Comparison of ENCODE assay signal across 1 cellular context in genomic region chr5:42756630-42757601, GRCh38.
TF ChIP-seq lines count a peak whose summit lies in the region.

Gene CCDC152 (plus strand): TSS chr5:42756818. CDS start chr5:42759122, 2,304 bp downstream.

TF ChIP-seq in K562, 482 proteins besides CTCF, POLR2A, EP300 and RAD21 (continued from another document and continues in another):
- TF ChIP-seq SMAD4 (CRISPR knock-in tag; conservative IDR thresholded peaks at IDR 0.05), result no peak
- TF ChIP-seq PBX2 (CRISPR knock-in tag; IDR thresholded peaks at IDR 0.05; ENCODE audit: low read depth), result no peak
- 0 out of 2 replicates have a peak, but pooled peaks have one; percentile 23 for TF ChIP-seq PBX2 (tag; conservative IDR thresholded peaks at IDR 0.05; ENCODE audit: low read depth)
- TF ChIP-seq POLR2AphosphoS5 (IDR thresholded peaks at IDR 0.05; ENCODE audit: control insufficient read depth, insufficient read depth, low read depth, low read length), result no peak
- TF ChIP-seq DIDO1 (tag; IDR thresholded peaks at IDR 0.05; ENCODE audit: low read depth), result peak; percentile 73; the same call in 1 of the 2 replicates
- TF ChIP-seq ZNF695 (CRISPR knock-in tag; IDR thresholded peaks at IDR 0.05), result no peak
- peak; percentile 53 for TF ChIP-seq RBFOX2 (IDR thresholded peaks at IDR 0.05; ENCODE audit: low read depth, low read length)
- TF ChIP-seq HCFC1 (IDR thresholded peaks at IDR 0.05; ENCODE audit: low read depth, low read length), result peak; percentile 53; the same call in 1 of the 2 replicates
- no peak for TF ChIP-seq BCOR (IDR thresholded peaks at IDR 0.05)
- no peak for TF ChIP-seq TAF15 (IDR thresholded peaks at IDR 0.05; ENCODE audit: low read depth, low read length)
- TF ChIP-seq L3MBTL2 (IDR thresholded peaks at IDR 0.05), result peak; percentile 53; the same call in 1 of the 2 replicates
- no peak for TF ChIP-seq SETDB1 (IDR thresholded peaks at IDR 0.05; ENCODE audit: low read length)
- TF ChIP-seq C11orf30 (IDR thresholded peaks at IDR 0.05; ENCODE audit: low read depth), result peak; percentile 49; the same call in 1 of the 2 replicates
- TF ChIP-seq BRD9 (IDR thresholded peaks at IDR 0.05; ENCODE audit: low read depth, partially characterized antibody), result no peak
- TF ChIP-seq TAF9B (IDR thresholded peaks at IDR 0.05; ENCODE audit: partially characterized antibody), result peak; percentile 36
- peak; percentile 50; the same call in 1 of the 2 replicates for TF ChIP-seq GABPB1 (CRISPR knock-in tag; IDR thresholded peaks at IDR 0.05)
- TF ChIP-seq PCBP2 (IDR thresholded peaks at IDR 0.05; ENCODE audit: low read depth, low read length, poor library complexity, severe bottlenecking), result no peak
- no peak for TF ChIP-seq XRCC3 (IDR thresholded peaks at IDR 0.05)
- TF ChIP-seq YY1 (IDR thresholded peaks at IDR 0.05; ENCODE audit: borderline replicate concordance in 1 of 3, control insufficient read depth in 1 of 3, extremely low read depth in 1 of 3, insufficient read depth in 3 of 3, insufficient read length in 1 of 3, insufficient replicate concordance in 2 of 3, low read depth in 1 of 3, low read length in 2 of 3), result peak in 1 of 3 experiments; percentile 10
- TF ChIP-seq RBM39 (optimal IDR thresholded peaks at IDR 0.05; ENCODE audit: low read depth, low read length), result no peak
- peak; percentile 44 for TF ChIP-seq MGA (IDR thresholded peaks at IDR 0.05)
- peak; percentile 90 for TF ChIP-seq HINFP (tag; conservative IDR thresholded peaks at IDR 0.05; ENCODE audit: low read depth)
- TF ChIP-seq KDM1A (IDR thresholded peaks at IDR 0.05), result peak in 1 of 2 experiments; percentile 30; a peak in 1 of 4 replicates
- TF ChIP-seq TFAM (CRISPR knock-in tag; conservative IDR thresholded peaks at IDR 0.05), result no peak
- TF ChIP-seq BRF1 (IDR thresholded peaks at IDR 0.05; ENCODE audit: borderline replicate concordance, extremely low read depth, insufficient read length), result no peak
- 0 out of 2 replicates have a peak, but pooled peaks have one; percentile 21 for TF ChIP-seq ZNF766 (CRISPR knock-in tag; conservative IDR thresholded peaks at IDR 0.05)
- peak; percentile 45 for TF ChIP-seq PRDM10 (IDR thresholded peaks at IDR 0.05; ENCODE audit: partially characterized antibody)
- TF ChIP-seq MBD1 (CRISPR knock-in tag; IDR thresholded peaks at IDR 0.05), result no peak
- TF ChIP-seq MEIS2 (IDR thresholded peaks at IDR 0.05; ENCODE audit: partially characterized antibody), result peak; percentile 65
- TF ChIP-seq TRIM24 (IDR thresholded peaks at IDR 0.05), result peak in 1 of 2 experiments; percentile 69; a peak in 2 of 4 replicates
- 0 out of 4 replicates have a peak, but pooled peaks of 1 of the 2 experiments have one; percentile 10 for TF ChIP-seq RCOR1 (IDR thresholded peaks at IDR 0.05; ENCODE audit: borderline replicate concordance in 1 of 2, low read depth in 2 of 2, low read length in 2 of 2)
- TF ChIP-seq CHAMP1 (IDR thresholded peaks at IDR 0.05), result peak; percentile 41; the same call in 1 of the 2 replicates
- TF ChIP-seq TEAD1 (CRISPR knock-in tag; IDR thresholded peaks at IDR 0.05), result no peak
- no peak for TF ChIP-seq KLF1 (tag; IDR thresholded peaks at IDR 0.05)
